26 cellular contexts compared by ENCODE assay signal in the genomic region with DNA sequence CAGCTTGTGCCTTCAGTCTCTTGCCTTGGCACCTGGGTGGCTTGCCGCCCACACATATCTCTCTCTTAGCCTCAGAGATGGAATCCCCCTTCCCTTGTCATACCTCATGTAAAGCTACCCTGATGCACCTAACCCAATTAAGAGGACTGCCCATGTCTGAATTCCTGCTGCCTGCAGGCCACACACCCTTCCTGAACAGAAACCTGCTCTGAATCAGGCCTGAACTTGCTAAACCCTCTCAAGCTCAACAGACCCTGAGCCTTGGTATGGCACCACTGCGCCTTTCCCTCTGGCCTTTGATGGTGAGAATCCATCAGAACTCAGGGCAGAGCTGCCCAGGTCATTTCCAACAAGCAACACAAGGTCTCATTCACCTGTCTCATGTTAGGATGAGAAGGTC. TPM values are rescaled to one million over a fixed set of nuclear protein-coding genes. Genes with fewer than 3 reads are reported as not detected.
DNase-seq lines count a peak whose midpoint lies in the region; ATAC-seq and TF ChIP-seq lines count a peak whose summit lies in the region.
"Had no signal": no experiment of that assay in that cellular context is flagged by ENCODE, and none has a peak within 500 bp of the region (broad histone marks: within the 10 kb centered on the region; RNA-seq: fewer than 3 reads in every experiment).

No MANE protein-coding gene starts in this region.

- H3K9me3 Mint-ChIP-seq in activated CD4-positive, alpha-beta T cell treated with anti-CD3 and anti-CD28 coated beads, Interleukin-2, amount 10 ng/mL, durations not matched to agents 7 days and 5 days: no peaks in the 10 kb centered on the region
- no peaks in the 10 kb centered on the region for H3K9me3 Mint-ChIP-seq in osteocyte (ENCODE audit: unreplicated experiment)
- H3K9me3 Mint-ChIP-seq in Caco-2 (ENCODE audit: unreplicated experiment): no peaks in the 10 kb centered on the region

- peaks cover 28% of the 10 kb centered on the region for H3K27me3 Mint-ChIP-seq in activated CD4-positive, alpha-beta T cell treated with anti-CD3 and anti-CD28 coated beads, Interleukin-2, amount 10 ng/mL, durations not matched to agents 7 days and 5 days
- H3K27me3 Mint-ChIP-seq in osteocyte (ENCODE audit: unreplicated experiment) (peaks cover 18% of the 10 kb centered on the region), Caco-2 (ENCODE audit: insufficient read depth, unreplicated experiment) (peaks cover 33% of the 10 kb centered on the region)

- no peak overlapping the region for H3K27ac Mint-ChIP-seq in activated CD4-positive, alpha-beta T cell treated with anti-CD3 and anti-CD28 coated beads, Interleukin-2, amount 10 ng/mL, durations not matched to agents 7 days and 5 days
- H3K27ac Mint-ChIP-seq in osteocyte (ENCODE audit: unreplicated experiment): no peak overlapping the region
- no peak overlapping the region for H3K27ac Mint-ChIP-seq in Caco-2 (ENCODE audit: unreplicated experiment)
- H3K27ac Mint-ChIP-seq: CD14-positive monocyte; CD8-positive, alpha-beta memory T cell had no signal

- H3K27me3 ChIP-seq in RWPE2 (ENCODE audit: insufficient read depth, poor library complexity, severe bottlenecking) (no peaks in the 10 kb centered on the region), Caco-2 (replicated peaks; ENCODE audit: control insufficient read depth, insufficient read depth, low read length) (peaks cover 1% of the 10 kb centered on the region; the same call in 1 of the 2 replicates)
- H3K27me3 ChIP-seq: BE2C had no signal

- no peak overlapping the region for H3K4me3 ChIP-seq in RWPE2 (ENCODE audit: severe bottlenecking)
- no peak overlapping the region for H3K4me3 ChIP-seq in Caco-2 (ENCODE audit: low read depth, low read length)
- H3K4me3 ChIP-seq: PC-9 had no signal

- H3K4me1 ChIP-seq in RWPE2 (ENCODE audit: insufficient read depth, poor library complexity, severe bottlenecking) (no peaks in the 10 kb centered on the region), Caco-2 (no peaks in the 10 kb centered on the region)
- H3K4me1 ChIP-seq: BE2C had no signal

- BruUV-seq in Caco-2 (replicated peaks; lab: Mats Ljungman, UMichigan): no TSS peak

- H3K27ac ChIP-seq in RWPE2 (ENCODE audit: poor library complexity, severe bottlenecking): no peak overlapping the region
- H3K27ac ChIP-seq: PC-9 had no signal

- DNase-seq in activated CD4-positive, alpha-beta T cell treated with anti-CD3 and anti-CD28 coated beads, Interleukin-2, amount 10 ng/mL, durations not matched to agents 7 days and 5 days: peak; percentile 3
- no peak for DNase-seq in activated CD4-positive, alpha-beta T cell treated with anti-CD3 and anti-CD28 coated beads, Interleukin-2, amount 50 U/mL, for 48 hours
- DNase-seq in RWPE2 (ENCODE audit: low spot score): no peak
- peak; percentile 51 for DNase-seq in osteocyte (ENCODE audit: extremely low spot score, unreplicated experiment)
- DNase-seq in Caco-2: no peak
- no peak for DNase-seq in stimulated activated CD4-positive, alpha-beta T cell treated with anti-CD3 and anti-CD28 coated beads, Interleukin-2, amount 100 ng/mL, for 24 hours
- DNase-seq: 8988T; ACHN; BE2C; CD8-positive, alpha-beta memory T cell; DMS153; DND-41; HCEC 1CT; IMR-90; KG1; MM.1S; NCI-H1694; NCI-H2081; NCI-H2227 treated with DMSO at 0.1 percent for 48 hours; NCI-H526 treated with DMSO at 0.1 percent for 48 hours; PC-9; Right ventricle myocardium superior had no signal

- CTCF ChIA-PET in activated CD4-positive, alpha-beta T cell treated with anti-CD3 and anti-CD28 coated beads, Interleukin-2, amount 10 ng/mL, durations not matched to agents 7 days and 5 days (lab: Charles Lee): interaction anchor here (0.9 kb wide), 1 partner anchor 899 kb away, joined by 3 read pairs; no protein-coding TSS in a partner anchor
- CTCF ChIA-PET in Caco-2 (lab: Charles Lee): no interaction called here

- intact Hi-C loops in Caco-2 (cut with micrococcal nuclease; ENCODE audit: unreplicated experiment): no loop called here

- no peak overlapping the region for H3K4me3 Mint-ChIP-seq in activated CD4-positive, alpha-beta T cell treated with anti-CD3 and anti-CD28 coated beads, Interleukin-2, amount 10 ng/mL, durations not matched to agents 7 days and 5 days
- H3K4me3 Mint-ChIP-seq in osteocyte (ENCODE audit: unreplicated experiment) (no peak overlapping the region), Caco-2 (ENCODE audit: unreplicated experiment) (no peak overlapping the region)
- H3K4me3 Mint-ChIP-seq: CD14-positive monocyte had no signal

- H3K9me3 ChIP-seq in RWPE2 (ENCODE audit: severe bottlenecking): no peaks in the 10 kb centered on the region
- no peaks in the 10 kb centered on the region for H3K9me3 ChIP-seq in Caco-2
- H3K9me3 ChIP-seq: BE2C had no signal

- TF ChIP-seq CTCF in RWPE2 (IDR thresholded peaks at IDR 0.05; ENCODE audit: poor library complexity, severe bottlenecking) (no peak), osteocyte (IDR thresholded peaks at IDR 0.05) (no peak), Caco-2 (IDR thresholded peaks at IDR 0.05; ENCODE audit: insufficient read depth in 1 of 2, low read depth in 1 of 2, low read length in 1 of 2, severe bottlenecking in 1 of 2, unreplicated experiment in 1 of 2) (no peak)

- H3K4me1 Mint-ChIP-seq in activated CD4-positive, alpha-beta T cell treated with anti-CD3 and anti-CD28 coated beads, Interleukin-2, amount 10 ng/mL, durations not matched to agents 7 days and 5 days: peaks cover 3% of the 10 kb centered on the region
- H3K4me1 Mint-ChIP-seq in osteocyte (ENCODE audit: unreplicated experiment): peaks cover 3% of the 10 kb centered on the region
- H3K4me1 Mint-ChIP-seq in Caco-2 (ENCODE audit: low read depth, unreplicated experiment): peaks cover 7% of the 10 kb centered on the region

- POLR2A ChIA-PET in activated CD4-positive, alpha-beta T cell treated with anti-CD3 and anti-CD28 coated beads, Interleukin-2, amount 10 ng/mL, durations not matched to agents 7 days and 5 days (lab: Charles Lee): no interaction called here
- POLR2A ChIA-PET in Caco-2 (lab: Charles Lee): no interaction called here

- no peaks in the 10 kb centered on the region for H3K36me3 Mint-ChIP-seq in activated CD4-positive, alpha-beta T cell treated with anti-CD3 and anti-CD28 coated beads, Interleukin-2, amount 10 ng/mL, durations not matched to agents 7 days and 5 days (ENCODE audit: low read depth)
- H3K36me3 Mint-ChIP-seq in osteocyte (ENCODE audit: unreplicated experiment) (no peaks in the 10 kb centered on the region), Caco-2 (ENCODE audit: insufficient read depth, unreplicated experiment) (no peaks in the 10 kb centered on the region)
- H3K36me3 Mint-ChIP-seq: CD8-positive, alpha-beta memory T cell had no signal

- 0 out of 3 replicates have a peak, but pooled peaks have one; percentile 13 for ATAC-seq in RWPE2 (ENCODE audit: low read depth)
- peak; percentile 39 for ATAC-seq in esophagus mucosa
- ATAC-seq in HG03280 (IDR thresholded peaks at IDR 0.05; ENCODE audit: unreplicated experiment): no peak

- H3K36me3 ChIP-seq in RWPE2 (ENCODE audit: low read depth) (no peaks in the 10 kb centered on the region), Caco-2 (ENCODE audit: control insufficient read depth, insufficient read depth, low read length) (no peaks in the 10 kb centered on the region)
- H3K36me3 ChIP-seq: BE2C had no signal

RNA-seq across cellular contexts. Expression of gene RAET1G, which starts 5.2 kb away (rescaled TPM):
- total RNA-seq in activated CD4-positive, alpha-beta T cell treated with anti-CD3 and anti-CD28 coated beads, Interleukin-2, amount 10 ng/mL, durations not matched to agents 7 days and 5 days: not detected
- total RNA-seq in esophagus mucosa: 24.7 TPM
- total RNA-seq in osteocyte: 0.55 and 0.73 TPM in 2 replicates
- total RNA-seq in Caco-2 (2022): not detected in 2 replicates
- total RNA-seq: CD8-positive, alpha-beta memory T cell; H1; PC-9; Right ventricle myocardium superior had no signal

RNA-seq across cellular contexts. Expression of gene RAET1E, which starts 19.8 kb away (rescaled TPM):
- not detected for total RNA-seq in activated CD4-positive, alpha-beta T cell treated with anti-CD3 and anti-CD28 coated beads, Interleukin-2, amount 10 ng/mL, durations not matched to agents 7 days and 5 days
- total RNA-seq in esophagus mucosa: 101 TPM
- total RNA-seq in osteocyte: not detected in 2 replicates
- not detected in 2 replicates for total RNA-seq in Caco-2 (2022)
- total RNA-seq: CD8-positive, alpha-beta memory T cell; H1; IMR-90 had no signal

RNA-seq across cellular contexts. Expression of gene ULBP2, which starts 24.1 kb away (rescaled TPM):
- under 1 TPM; 0.40 to 0.50 TPM for total RNA-seq in activated CD4-positive, alpha-beta T cell treated with anti-CD3 and anti-CD28 coated beads, Interleukin-2, amount 10 ng/mL, durations not matched to agents 7 days and 5 days
- total RNA-seq in esophagus mucosa: 5.2 TPM
- total RNA-seq in osteocyte: 2.1 and 2.9 TPM in 2 replicates
- total RNA-seq in Caco-2 (2022): 4.8 and 4.9 TPM in 2 replicates
- total RNA-seq: H1 had no signal

RNA-seq across cellular contexts. Expression of gene ULBP1, which starts 46.1 kb away (rescaled TPM):
- under 1 TPM; 0.55 to 0.67 TPM for total RNA-seq in activated CD4-positive, alpha-beta T cell treated with anti-CD3 and anti-CD28 coated beads, Interleukin-2, amount 10 ng/mL, durations not matched to agents 7 days and 5 days
- total RNA-seq in esophagus mucosa (1.2 TPM), osteocyte (10.7 and 11.5 TPM in 2 replicates), Caco-2 (2022) (5.4 and 7.7 TPM in 2 replicates)

RNA-seq across cellular contexts. Expression of gene LRP11, which starts 53.5 kb away (rescaled TPM):
- 1 to 10 TPM; 6.5 to 7.4 TPM for total RNA-seq in activated CD4-positive, alpha-beta T cell treated with anti-CD3 and anti-CD28 coated beads, Interleukin-2, amount 10 ng/mL, durations not matched to agents 7 days and 5 days
- 41.8 TPM for total RNA-seq in esophagus mucosa
- 59.6 and 75.2 TPM in 2 replicates for total RNA-seq in osteocyte
- total RNA-seq in Caco-2 (2022): 17.7 and 18.4 TPM in 2 replicates

Comparison
In these comparisons a context has a peak if more than half of its experiments do, and no peak if none do; other contexts are left out.
1. DNase-seq: peak in activated CD4-positive, alpha-beta T cell treated with anti-CD3 and anti-CD28 coated beads, Interleukin-2, amount 10 ng/mL, durations not matched to agents 7 days and 5 days (single experiment) and osteocyte (single experiment); none in activated CD4-positive, alpha-beta T cell treated with anti-CD3 and anti-CD28 coated beads, Interleukin-2, amount 50 U/mL, for 48 hours (0 of 2), RWPE2 (single experiment), Caco-2 (0 of 2) and stimulated activated CD4-positive, alpha-beta T cell treated with anti-CD3 and anti-CD28 coated beads, Interleukin-2, amount 100 ng/mL, for 24 hours (0 of 2).
2. RNA of gene RAET1G, which starts 5.2 kb away (total RNA-seq): 24.7 TPM in esophagus mucosa (single experiment); 0.55 to 0.73 TPM in osteocyte, not detected in activated CD4-positive, alpha-beta T cell treated with anti-CD3 and anti-CD28 coated beads, Interleukin-2, amount 10 ng/mL, durations not matched to agents 7 days and 5 days and not detected in Caco-2; every median in the first group is over 10 times any median in the second.
3. RNA of gene RAET1E, which starts 19.8 kb away (total RNA-seq): 101 TPM in esophagus mucosa (single experiment); not detected in activated CD4-positive, alpha-beta T cell treated with anti-CD3 and anti-CD28 coated beads, Interleukin-2, amount 10 ng/mL, durations not matched to agents 7 days and 5 days, not detected in osteocyte and not detected in Caco-2; every median in the first group is over 10 times any median in the second.